17 cellular contexts compared by ENCODE assay signal in the genomic region with DNA sequence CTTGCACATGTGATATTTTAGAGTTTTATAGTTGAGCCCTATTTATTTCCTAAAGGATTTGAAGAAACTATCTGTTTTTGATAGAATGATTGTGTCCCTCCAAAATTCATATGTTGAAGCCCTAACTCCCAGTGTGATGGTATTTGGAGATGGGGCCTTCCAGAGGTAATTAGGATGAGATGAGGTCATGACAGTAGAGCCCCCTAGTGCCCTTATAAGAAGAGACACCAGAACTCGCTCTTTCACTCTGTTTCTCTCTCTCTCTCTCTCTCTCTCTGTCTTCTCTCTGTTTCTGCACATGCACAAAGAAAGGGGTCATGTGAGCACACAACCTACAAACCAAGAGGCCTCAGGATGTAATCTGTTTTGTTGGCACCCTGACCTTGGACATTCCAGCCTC.
DNase-seq lines count a peak whose midpoint lies in the region; ATAC-seq and TF ChIP-seq lines count a peak whose summit lies in the region.
"Had no signal": no experiment of that assay in that cellular context is flagged by ENCODE, and none has a peak within 500 bp of the region (broad histone marks: within the 10 kb centered on the region; RNA-seq: fewer than 3 reads in every experiment).

No MANE protein-coding gene starts in this region.

- TF ChIP-seq CTCF in choroid plexus epithelial cell (conservative IDR thresholded peaks at IDR 0.05; ENCODE audit: low read depth, low read length) = peak; percentile 2
- TF ChIP-seq CTCF in type B pancreatic cell (conservative IDR thresholded peaks at IDR 0.05) = peak; percentile 60

- H3K36me3 Mint-ChIP-seq in type B pancreatic cell = no peaks in the 10 kb centered on the region
- H3K36me3 Mint-ChIP-seq in activated T-helper 17 cell treated with anti-CD3 and anti-CD28 coated beads, Interleukin-2, amount 50 U/mL, for 72 hours (ENCODE audit: low read depth) = no peaks in the 10 kb centered on the region
- H3K36me3 Mint-ChIP-seq: memory B cell had no signal

- ATAC-seq in activated T-helper 17 cell treated with anti-CD3 and anti-CD28 coated beads, Interleukin-2, amount 50 U/mL, for 72 hours (replicated peaks) = no peak
- no peak for ATAC-seq in HG03025 (IDR thresholded peaks at IDR 0.05; ENCODE audit: low FRiP score, unreplicated experiment)

- no peak overlapping the region for H3K4me3 ChIP-seq in choroid plexus epithelial cell (ENCODE audit: low read depth, low read length)
- H3K4me3 ChIP-seq: ovary, upper lobe of left lung had no signal

- no peak overlapping the region for H3K4me3 Mint-ChIP-seq in type B pancreatic cell
- no peak overlapping the region for H3K4me3 Mint-ChIP-seq in activated T-helper 17 cell treated with anti-CD3 and anti-CD28 coated beads, Interleukin-2, amount 50 U/mL, for 72 hours
- H3K4me3 Mint-ChIP-seq: central memory CD8-positive, alpha-beta T cell; memory B cell had no signal

- H3K9me3 Mint-ChIP-seq in type B pancreatic cell = no peaks in the 10 kb centered on the region
- H3K9me3 Mint-ChIP-seq in activated T-helper 17 cell treated with anti-CD3 and anti-CD28 coated beads, Interleukin-2, amount 50 U/mL, for 72 hours = no peaks in the 10 kb centered on the region
- H3K9me3 Mint-ChIP-seq: central memory CD8-positive, alpha-beta T cell; memory B cell had no signal

- DNase-seq in NCI-H82 (lab: John Stamatoyannopoulos, UW) = peak; percentile 42
- no peak for DNase-seq in NCI-H82 treated with DMSO at 0.1 percent for 48 hours (lab: John Stamatoyannopoulos, UW; ENCODE audit: unreplicated experiment)
- DNase-seq in NCI-H460 (ENCODE audit: extremely low read depth, low read depth) = peak; percentile 18
- no peak for DNase-seq in choroid plexus epithelial cell (ENCODE audit: low read depth)
- no peak for DNase-seq in type B pancreatic cell (ENCODE audit: extremely low spot score, unreplicated experiment)
- no peak for DNase-seq in activated CD8-positive, alpha-beta memory T cell treated with anti-CD3 and anti-CD28 coated beads, Interleukin-2, amount 50 U/mL, for 48 hours
- DNase-seq: activated CD8-positive, alpha-beta memory T cell treated with anti-CD3 and anti-CD28 coated beads for 24 hours; activated naive CD4-positive, alpha-beta T cell; DND-41; hippocampal formation; NCI-H187 treated with DMSO at 0.1 percent for 48 hours; ovary; upper lobe of left lung had no signal

- H3K4me1 Mint-ChIP-seq in type B pancreatic cell (ENCODE audit: unreplicated experiment) = peaks cover 4% of the 10 kb centered on the region
- no peaks in the 10 kb centered on the region for H3K4me1 Mint-ChIP-seq in activated T-helper 17 cell treated with anti-CD3 and anti-CD28 coated beads, Interleukin-2, amount 50 U/mL, for 72 hours
- H3K4me1 Mint-ChIP-seq: central memory CD8-positive, alpha-beta T cell; memory B cell had no signal

- H3K27me3 Mint-ChIP-seq in type B pancreatic cell = no peaks in the 10 kb centered on the region
- H3K27me3 Mint-ChIP-seq in activated T-helper 17 cell treated with anti-CD3 and anti-CD28 coated beads, Interleukin-2, amount 50 U/mL, for 72 hours = no peaks in the 10 kb centered on the region
- H3K27me3 Mint-ChIP-seq: central memory CD8-positive, alpha-beta T cell; memory B cell had no signal

- no peak overlapping the region for H3K27ac Mint-ChIP-seq in type B pancreatic cell
- H3K27ac Mint-ChIP-seq in activated T-helper 17 cell treated with anti-CD3 and anti-CD28 coated beads, Interleukin-2, amount 50 U/mL, for 72 hours = no peak overlapping the region
- H3K27ac Mint-ChIP-seq: memory B cell had no signal

Comparison
In these comparisons a context has a peak if more than half of its experiments do, and no peak if none do; other contexts are left out.
1. DNase-seq: peak in NCI-H82 (single experiment) and NCI-H460 (single experiment); none in NCI-H82 treated with DMSO at 0.1 percent for 48 hours (single experiment), choroid plexus epithelial cell (single experiment), type B pancreatic cell (single experiment) and activated CD8-positive, alpha-beta memory T cell treated with anti-CD3 and anti-CD28 coated beads, Interleukin-2, amount 50 U/mL, for 48 hours (single experiment).